ENCODE assay signal across 17 cellular contexts in the genomic region with DNA sequence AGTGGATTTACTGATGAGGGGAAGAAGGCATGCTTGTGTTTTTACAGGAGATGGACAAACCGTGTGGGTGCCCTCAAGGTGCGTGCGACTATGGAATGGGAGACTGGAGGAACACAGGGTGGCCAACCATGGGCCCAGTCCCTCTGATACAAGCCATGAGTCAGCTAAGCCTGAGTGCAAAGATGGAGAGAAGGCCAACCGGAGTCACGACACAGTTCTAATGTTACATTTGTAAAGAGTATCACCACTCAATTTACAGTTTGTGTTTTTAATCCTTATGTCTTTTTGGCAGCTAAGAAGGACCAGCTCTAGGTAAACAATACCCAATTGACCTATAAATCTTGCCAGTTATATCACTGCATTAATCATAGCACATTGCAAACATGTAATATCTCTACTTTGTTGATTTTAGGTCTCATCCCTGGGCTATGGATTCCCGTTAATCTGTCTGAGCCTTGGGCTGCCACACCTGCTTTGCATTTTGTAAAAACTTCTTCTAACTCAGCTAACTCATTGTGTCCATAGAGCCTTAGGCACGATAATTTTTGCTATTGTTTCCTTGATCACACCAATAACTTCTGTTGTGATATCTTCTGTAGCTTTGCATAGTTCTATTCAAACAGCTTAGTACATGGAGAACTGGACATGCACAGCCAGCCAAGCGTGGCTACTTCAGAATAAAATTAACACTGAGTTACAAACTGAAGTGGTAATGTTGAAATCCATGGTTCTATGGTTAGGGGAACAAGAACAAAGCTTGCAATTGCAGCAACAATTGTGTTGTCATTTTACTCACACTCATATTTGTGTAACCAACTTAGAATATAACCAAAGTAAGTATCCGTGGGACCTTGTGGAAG. TPM values are rescaled to one million over a fixed set of nuclear protein-coding genes. Genes with fewer than 3 reads are reported as not detected.
A peak's percentile ranks its signal among the peaks of the same experiment; 100 is the strongest.
DNase-seq lines count a peak whose midpoint lies in the region; ATAC-seq and TF ChIP-seq lines count a peak whose summit lies in the region.
"Had no signal": no experiment of that assay in that cellular context is flagged by ENCODE, and none has a peak within 500 bp of the region (broad histone marks: within the 10 kb centered on the region; RNA-seq: fewer than 3 reads in every experiment).

No MANE protein-coding gene starts in this region.

- H3K4me1 ChIP-seq in OCI-LY7 (ENCODE audit: insufficient read depth, low read length, poor library complexity, severe bottlenecking) (peaks cover 45% of the 10 kb centered on the region), mesenchymal stem cell (ENCODE audit: control insufficient read depth, insufficient read depth, low read depth, low read length) (peaks cover 14% of the 10 kb centered on the region), esophagus muscularis mucosa (peaks cover 0 to 5% (median 0%) of the 10 kb centered on the region in 4 donors)
- H3K4me1 ChIP-seq: right lobe of liver had no signal

- POLR2A ChIA-PET in OCI-LY7 (lab: Charles Lee): interaction anchor here (1.5 kb wide), 1 partner anchor 54 kb away, joined by 3 read pairs; no protein-coding TSS in a partner anchor

- H3K36me3 Mint-ChIP-seq in activated T-cell treated with anti-CD3 and anti-CD28 coated beads, Interleukin-2, amount 50 U/mL, for 72 hours (ENCODE audit: insufficient read depth in 2 of 2): peaks cover 7 to 12% of the 10 kb centered on the region in 2 donors

- H3K9me3 ChIP-seq in OCI-LY7 (ENCODE audit: low read length) (0 out of 2 replicates have a peak, but pooled peaks cover 4% of the 10 kb centered on the region), mesenchymal stem cell (ENCODE audit: control insufficient read depth, low read length) (peaks cover 7% of the 10 kb centered on the region), esophagus muscularis mucosa (peaks cover 0 to 5% (median 4%) of the 10 kb centered on the region in 4 donors)
- H3K9me3 ChIP-seq: Peyer's patch, right lobe of liver had no signal

- TF ChIP-seq POLR2A in esophagus muscularis mucosa (IDR thresholded peaks at IDR 0.05; ENCODE audit: low read depth): no peak

- no peak overlapping the region for H3K14ac ChIP-seq in mesenchymal stem cell (ENCODE audit: low read length in 2 of 2)

- no peaks in the 10 kb centered on the region for H3K79me2 ChIP-seq in OCI-LY7 (ENCODE audit: insufficient read depth, low read depth, low read length)

- TF ChIP-seq EP300 in esophagus muscularis mucosa (IDR thresholded peaks at IDR 0.05): no peak

- H3K4me2 ChIP-seq in OCI-LY7 (ENCODE audit: low read length): peak overlapping the region; percentile 61
- H3K4me2 ChIP-seq in mesenchymal stem cell (ENCODE audit: low read length, poor library complexity, severe bottlenecking): no peak overlapping the region

- H3K18ac ChIP-seq in mesenchymal stem cell (ENCODE audit: low read depth in 1 of 2, low read length in 2 of 2): peak overlapping the region; percentile 13 to 29

- no peak overlapping the region for H3K4me3 Mint-ChIP-seq in activated T-cell treated with anti-CD3 and anti-CD28 coated beads, Interleukin-2, amount 50 U/mL, for 72 hours
- H3K4me3 Mint-ChIP-seq: activated CD8-positive, alpha-beta T cell treated with anti-CD3 and anti-CD28 coated beads for 36 hours; activated T-helper 1 cell treated with anti-CD3 and anti-CD28 coated beads, Interleukin-12 subunit alpha, Interleukin-12 subunit beta, Interleukin-2, Interleukin-4 antibody, amounts not matched to agents 30 ng/mL and 10 ng/mL and 1 ng/mL, durations not matched to agents 14 hours and 24 hours and 36 hours had no signal

- no peak overlapping the region for H3K23ac ChIP-seq in mesenchymal stem cell (ENCODE audit: low read length in 2 of 2)

- peaks cover 3 to 7% of the 10 kb centered on the region in 2 donors for H3K9me3 Mint-ChIP-seq in activated T-cell treated with anti-CD3 and anti-CD28 coated beads, Interleukin-2, amount 50 U/mL, for 72 hours

- CTCF ChIA-PET in OCI-LY7 (lab: Charles Lee; ENCODE audit: unreplicated experiment): no interaction called here

- peaks cover 10% of the 10 kb centered on the region for H3K4me1 Mint-ChIP-seq in activated T-cell treated with anti-CD3 and anti-CD28 coated beads, Interleukin-2, amount 50 U/mL, for 72 hours (ENCODE audit: low read depth)

- no peak overlapping the region for H3K27ac Mint-ChIP-seq in activated T-cell treated with anti-CD3 and anti-CD28 coated beads, Interleukin-2, amount 50 U/mL, for 72 hours
- H3K27ac Mint-ChIP-seq: activated CD8-positive, alpha-beta T cell treated with anti-CD3 and anti-CD28 coated beads for 36 hours; activated T-helper 1 cell treated with anti-CD3 and anti-CD28 coated beads, Interleukin-12 subunit alpha, Interleukin-12 subunit beta, Interleukin-2, Interleukin-4 antibody, amounts not matched to agents 30 ng/mL and 10 ng/mL and 1 ng/mL, durations not matched to agents 14 hours and 24 hours and 36 hours had no signal

- H3K27me3 ChIP-seq in mesenchymal stem cell (ENCODE audit: control insufficient read depth in 1 of 2, insufficient read depth in 1 of 2, low read length in 2 of 2) (peaks cover 0 to 14% of the 10 kb centered on the region in 2 experiments), esophagus muscularis mucosa (peaks cover 0 to 8% (median 0%) of the 10 kb centered on the region in 4 donors)
- H3K27me3 ChIP-seq: cardiac muscle cell, Peyer's patch, right lobe of liver had no signal

- TF ChIP-seq CTCF in OCI-LY7 (conservative IDR thresholded peaks at IDR 0.05; ENCODE audit: low read length) (no peak), esophagus muscularis mucosa (IDR thresholded peaks at IDR 0.05) (no peak)

- H4K91ac ChIP-seq in mesenchymal stem cell (ENCODE audit: low read length): no peak overlapping the region

- no peaks in the 10 kb centered on the region for H4K20me1 ChIP-seq in OCI-LY7 (ENCODE audit: insufficient read depth, low read length)

- H3K27ac ChIP-seq in OCI-LY7 (ENCODE audit: low read depth, low read length, poor library complexity, severe bottlenecking): peak overlapping the region; percentile 51
- peak overlapping the region; percentile 34 for H3K27ac ChIP-seq in mesenchymal stem cell (ENCODE audit: low read length, poor library complexity, severe bottlenecking)
- H3K27ac ChIP-seq in esophagus muscularis mucosa (replicated peaks in 1 of 4): no peak overlapping the region
- H3K27ac ChIP-seq: cardiac muscle cell, heart left ventricle, right lobe of liver had no signal

- peak overlapping the region; percentile 61 for H2AK5ac ChIP-seq in mesenchymal stem cell (ENCODE audit: low read length, severe bottlenecking)

- intact Hi-C loops in OCI-LY7 (cut with micrococcal nuclease; ENCODE audit: unreplicated experiment) (no loop called here), esophagus muscularis mucosa (cut with DNase I) (no loop called here)

- peak overlapping the region; percentile 65; the same call in 1 of the 2 replicates for H2AFZ ChIP-seq in OCI-LY7 (ENCODE audit: low read length)
- no peak overlapping the region for H2AFZ ChIP-seq in mesenchymal stem cell (ENCODE audit: low read depth, low read length)

- no peak overlapping the region for H4K8ac ChIP-seq in mesenchymal stem cell (ENCODE audit: low read length)

- H2BK5ac ChIP-seq in mesenchymal stem cell (ENCODE audit: low read depth, low read length, poor library complexity, severe bottlenecking): no peak overlapping the region

- H2BK12ac ChIP-seq in mesenchymal stem cell (ENCODE audit: low read length in 2 of 2): peak overlapping the region; percentile 8 to 30

- H3K79me1 ChIP-seq in mesenchymal stem cell (replicated peaks; ENCODE audit: low read length, poor library complexity, severe bottlenecking): no peaks in the 10 kb centered on the region

- no peak overlapping the region for H3K9ac ChIP-seq in mesenchymal stem cell (ENCODE audit: low read length)

- DNase-seq in AML-193 (lab: John Stamatoyannopoulos, UW) (peak; percentile 8 to 23), GF-D8 (lab: John Stamatoyannopoulos, UW) (peak; percentile 59), OCI-LY7 (ENCODE audit: low spot score) (peak; percentile 64), mesenchymal stem cell (no peak), esophagus muscularis mucosa (ENCODE audit: extremely low spot score) (no peak)
- DNase-seq in activated T-cell treated with anti-CD3 and anti-CD28 coated beads, Interleukin-2, amount 50 U/mL, for 72 hours: no peak
- no peak for DNase-seq in activated effector memory CD4-positive, alpha-beta T cell treated with anti-CD3 and anti-CD28 coated beads, Interleukin-2, amount 50 U/mL, for 16 hours
- DNase-seq: activated CD8-positive, alpha-beta T cell treated with anti-CD3 and anti-CD28 coated beads for 36 hours; DMS 273 treated with DMSO at 0.1 percent for 48 hours; HCEC 1CT; heart left ventricle; NCI-H1092 treated with DMSO at 0.1 percent for 48 hours; right lobe of liver had no signal

- no peak for ATAC-seq in activated T-cell treated with anti-CD3 and anti-CD28 coated beads, Interleukin-2, amount 50 U/mL, for 72 hours (replicated peaks in 1 of 2)
- no peak for ATAC-seq in GM21423 (IDR thresholded peaks at IDR 0.05; ENCODE audit: unreplicated experiment)
- ATAC-seq: activated CD8-positive, alpha-beta T cell treated with anti-CD3 and anti-CD28 coated beads for 36 hours; heart left ventricle; right lobe of liver had no signal

- H3K4ac ChIP-seq in mesenchymal stem cell (ENCODE audit: low read depth in 1 of 2, low read length in 2 of 2): no peak overlapping the region

- H3K27me3 Mint-ChIP-seq in activated T-cell treated with anti-CD3 and anti-CD28 coated beads, Interleukin-2, amount 50 U/mL, for 72 hours (ENCODE audit: low read depth): peaks cover 42% of the 10 kb centered on the region

- H3K36me3 ChIP-seq in OCI-LY7 (ENCODE audit: insufficient read depth, low read length): no peaks in the 10 kb centered on the region
- H3K36me3 ChIP-seq in mesenchymal stem cell (ENCODE audit: control insufficient read depth in 1 of 2, insufficient read depth in 2 of 2, low read depth in 1 of 2, low read length in 2 of 2): no peaks in the 10 kb centered on the region
- H3K36me3 ChIP-seq in esophagus muscularis mucosa: no peaks in the 10 kb centered on the region
- H3K36me3 ChIP-seq: cardiac muscle cell, heart left ventricle, Peyer's patch, right lobe of liver had no signal

- no peak overlapping the region for H2BK120ac ChIP-seq in mesenchymal stem cell (ENCODE audit: low read depth, low read length)

- no peak overlapping the region for H2BK15ac ChIP-seq in mesenchymal stem cell (ENCODE audit: low read depth, poor library complexity, severe bottlenecking)

- BruUV-seq in OCI-LY7 (replicated peaks; lab: Mats Ljungman, UMichigan): no TSS peak

- no peaks in the 10 kb centered on the region for H3K9me2 ChIP-seq in OCI-LY7 (ENCODE audit: insufficient read depth, low read length)

- H3K4me3 ChIP-seq in OCI-LY7 (ENCODE audit: low read depth, low read length, poor library complexity, severe bottlenecking): peak overlapping the region; percentile 32
- H3K4me3 ChIP-seq in mesenchymal stem cell (ENCODE audit: insufficient read depth in 1 of 2, low read depth in 1 of 2, low read length in 2 of 2): no peak overlapping the region
- H3K4me3 ChIP-seq in esophagus muscularis mucosa: no peak overlapping the region
- H3K4me3 ChIP-seq: cardiac muscle cell, heart left ventricle, Peyer's patch, right lobe of liver had no signal

- 91% methylated on average over 7 of the region's 9 CpGs for WGBS in mesenchymal stem cell
- 88% methylated on average over 9 of the region's 9 CpGs for WGBS in esophagus muscularis mucosa

RNA-seq across cellular contexts. Expression of gene LSM3, which starts 50.2 kb away (rescaled TPM):
- 12.4 and 15.6 TPM in 2 replicates for total RNA-seq in OCI-LY7 (2014; rRNA removed; shearing (Covaris generic))
- total RNA-seq in OCI-LY7 (2022) (21.0 and 21.9 TPM in 2 replicates), esophagus muscularis mucosa (10 to 100 TPM in 2 of 4 donors, 1 to 10 TPM in 2; 8.0 to 12.0 (median 9.6) TPM)
- polyA plus RNA-seq in mesenchymal stem cell (2013, experiment 1 of 2): 14.3 TPM
- 14.7 TPM for polyA plus RNA-seq in mesenchymal stem cell (2013, experiment 2 of 2)
- 10 to 100 TPM; 12.4 to 14.3 TPM for total RNA-seq in activated T-cell treated with anti-CD3 and anti-CD28 coated beads, Interleukin-2, amount 50 U/mL, for 72 hours

RNA-seq across cellular contexts. Expression of gene XPC, which starts 50.4 kb away (rescaled TPM):
- 22.7 and 30.2 TPM in 2 replicates for total RNA-seq in OCI-LY7 (2014; rRNA removed; shearing (Covaris generic))
- total RNA-seq in OCI-LY7 (2022) (38.6 and 44.1 TPM in 2 replicates), esophagus muscularis mucosa (10 to 100 TPM; 28.9 to 41.9 (median 37.8) TPM)
- polyA plus RNA-seq in mesenchymal stem cell (2013, experiment 1 of 2): 16.7 TPM
- polyA plus RNA-seq in mesenchymal stem cell (2013, experiment 2 of 2): 16.5 TPM
- total RNA-seq in activated T-cell treated with anti-CD3 and anti-CD28 coated beads, Interleukin-2, amount 50 U/mL, for 72 hours: 10 to 100 TPM; 48.4 to 61.0 TPM

Comparison
In these comparisons a context has a peak if more than half of its experiments do, and no peak if none do; other contexts are left out.
1. DNase-seq: peak in AML-193 (2 of 2), GF-D8 (single experiment) and OCI-LY7 (single experiment); none in mesenchymal stem cell (single experiment), activated T-cell treated with anti-CD3 and anti-CD28 coated beads, Interleukin-2, amount 50 U/mL, for 72 hours (0 of 2), esophagus muscularis mucosa (single experiment) and activated effector memory CD4-positive, alpha-beta T cell treated with anti-CD3 and anti-CD28 coated beads, Interleukin-2, amount 50 U/mL, for 16 hours (single experiment).
2. H3K27ac ChIP-seq: peak in OCI-LY7 (single experiment) and mesenchymal stem cell (single experiment); none in esophagus muscularis mucosa (0 of 4).